ENCODE assay signal across 15 cellular contexts in genomic region chr4:3485011-3485881, GRCh38. TPM values are rescaled to one million over a fixed set of nuclear protein-coding genes. Genes with fewer than 3 reads are reported as not detected.
DNase-seq lines count a peak whose midpoint lies in the region; ATAC-seq, FAIRE-seq and TF ChIP-seq lines count a peak whose summit lies in the region.
"Had no signal": no experiment of that assay in that cellular context is flagged by ENCODE, and none has a peak within 500 bp of the region (broad histone marks: within the 10 kb centered on the region; RNA-seq: fewer than 3 reads in every experiment).

No MANE protein-coding gene starts in this region.

- no peak for TF ChIP-seq POLR2A in endothelial cell of umbilical vein (IDR thresholded peaks at IDR 0.05; ENCODE audit: low read depth, low read length)

- BruUV-seq in endothelial cell of umbilical vein (replicated peaks; lab: Mats Ljungman, UMichigan): no TSS peak

- no peak overlapping the region for H3K18ac ChIP-seq in trophoblast cell (ENCODE audit: low read length)

- no peak overlapping the region for H2AK5ac ChIP-seq in trophoblast cell (ENCODE audit: low read length)

- no peaks in the 10 kb centered on the region for H3K36me3 Mint-ChIP-seq in activated naive CD4-positive, alpha-beta T cell treated with anti-CD3 and anti-CD28 coated beads, Interleukin-2, amount 10 ng/mL, durations not matched to agents 7 days and 5 days

- H3K27me3 ChIP-seq in DOHH2 (ENCODE audit: control insufficient read depth, low read length) (peaks cover 64% of the 10 kb centered on the region), endothelial cell of umbilical vein (ENCODE audit: control insufficient read depth in 2 of 2, insufficient read depth in 2 of 2, low read length in 2 of 2) (peaks cover 2 to 14% of the 10 kb centered on the region in 2 experiments), trophoblast cell (ENCODE audit: insufficient read depth, low read length) (no peaks in the 10 kb centered on the region)

- H3K36me3 ChIP-seq in DOHH2 (ENCODE audit: control insufficient read depth, low read length) (no peaks in the 10 kb centered on the region), endothelial cell of umbilical vein (ENCODE audit: control insufficient read depth in 2 of 2, extremely low read depth in 1 of 2, insufficient read depth in 2 of 2, low read length in 2 of 2) (no peaks in the 10 kb centered on the region), trophoblast cell (ENCODE audit: control insufficient read depth in 1 of 2, insufficient read depth in 2 of 2, low read length in 2 of 2) (no peaks in the 10 kb centered on the region)
- H3K36me3 ChIP-seq: HAP-1 had no signal

- H4K20me1 ChIP-seq in DOHH2 (ENCODE audit: control insufficient read depth, insufficient read depth, low read depth, low read length) (no peaks in the 10 kb centered on the region), endothelial cell of umbilical vein (replicated peaks; ENCODE audit: control insufficient read depth, extremely low read depth, insufficient read depth, low read length) (no peaks in the 10 kb centered on the region)

- H3K27ac ChIP-seq in DOHH2 (ENCODE audit: low read depth, low read length): no peak overlapping the region
- no peak overlapping the region for H3K27ac ChIP-seq in endothelial cell of umbilical vein (ENCODE audit: insufficient read depth, low read depth, low read length)
- no peak overlapping the region for H3K27ac ChIP-seq in trophoblast cell (ENCODE audit: low read depth, low read length)
- H3K27ac ChIP-seq: HL-60 had no signal

- H2AFZ ChIP-seq in endothelial cell of umbilical vein (ENCODE audit: low read depth, low read length): no peak overlapping the region
- peak overlapping the region; percentile 8 for H2AFZ ChIP-seq in trophoblast cell (ENCODE audit: insufficient read depth, low read length, poor library complexity)

- H3K4me1 ChIP-seq in DOHH2 (ENCODE audit: control insufficient read depth, low read length) (peaks cover 35% of the 10 kb centered on the region), endothelial cell of umbilical vein (ENCODE audit: control insufficient read depth, extremely low read depth, insufficient read depth, low read length) (no peaks in the 10 kb centered on the region), trophoblast cell (ENCODE audit: control insufficient read depth in 1 of 2, insufficient read depth in 2 of 2, low read length in 2 of 2) (peaks cover 17 to 25% of the 10 kb centered on the region in 2 experiments)
- H3K4me1 ChIP-seq: HAP-1 had no signal

- no peak overlapping the region for H3K4ac ChIP-seq in trophoblast cell (ENCODE audit: low read depth, low read length)

- no peak overlapping the region for H4K8ac ChIP-seq in trophoblast cell (ENCODE audit: low read depth, low read length)

- H3K4me1 Mint-ChIP-seq in activated naive CD4-positive, alpha-beta T cell treated with anti-CD3 and anti-CD28 coated beads, Interleukin-2, amount 10 ng/mL, durations not matched to agents 7 days and 5 days: no peaks in the 10 kb centered on the region

- no peak overlapping the region for H3K4me3 Mint-ChIP-seq in activated naive CD4-positive, alpha-beta T cell treated with anti-CD3 and anti-CD28 coated beads, Interleukin-2, amount 10 ng/mL, durations not matched to agents 7 days and 5 days

- no peak overlapping the region for H4K91ac ChIP-seq in trophoblast cell (ENCODE audit: low read depth, low read length)

- H3K9me1 ChIP-seq in endothelial cell of umbilical vein (replicated peaks; ENCODE audit: control insufficient read depth, extremely low read depth, insufficient read depth, low read length): no peaks in the 10 kb centered on the region

- H3K79me2 ChIP-seq in DOHH2 (ENCODE audit: control insufficient read depth, low read length) (no peaks in the 10 kb centered on the region), endothelial cell of umbilical vein (ENCODE audit: control insufficient read depth, insufficient read depth, low read length) (no peaks in the 10 kb centered on the region), trophoblast cell (ENCODE audit: control insufficient read depth, insufficient read depth, low read length, poor library complexity) (no peaks in the 10 kb centered on the region)

- H3K23ac ChIP-seq in trophoblast cell (ENCODE audit: low read length): no peak overlapping the region

- no CpG with 5 or more reads among the region's 38 CpGs for WGBS in trophoblast cell (ENCODE audit: extremely low coverage, insufficient coverage, insufficient read length)

- no peak for FAIRE-seq in endothelial cell of umbilical vein (lab: Jason Lieb, UNC)

- peak overlapping the region; percentile 20 for H4K12ac ChIP-seq in trophoblast cell (ENCODE audit: low read depth, low read length)

- H2BK120ac ChIP-seq in trophoblast cell (ENCODE audit: insufficient read depth, low read length, poor library complexity): no peak overlapping the region

- no peaks in the 10 kb centered on the region for H3K9me3 Mint-ChIP-seq in activated naive CD4-positive, alpha-beta T cell treated with anti-CD3 and anti-CD28 coated beads, Interleukin-2, amount 10 ng/mL, durations not matched to agents 7 days and 5 days
- H3K9me3 Mint-ChIP-seq: stimulated activated naive CD8-positive, alpha-beta T cell treated with anti-CD3 and anti-CD28 coated beads, Interleukin-15, amount 100 ng/mL, for 72 hours had no signal

- CTCF ChIA-PET in endothelial cell of umbilical vein (lab: Charles Lee): no interaction called here
- CTCF ChIA-PET in activated naive CD4-positive, alpha-beta T cell treated with anti-CD3 and anti-CD28 coated beads, Interleukin-2, amount 10 ng/mL, durations not matched to agents 7 days and 5 days (lab: Charles Lee): no interaction called here

- H3K27me3 Mint-ChIP-seq in activated naive CD4-positive, alpha-beta T cell treated with anti-CD3 and anti-CD28 coated beads, Interleukin-2, amount 10 ng/mL, durations not matched to agents 7 days and 5 days: peaks cover 83% of the 10 kb centered on the region

- POLR2A ChIA-PET in endothelial cell of umbilical vein (lab: Charles Lee): no interaction called here

- no peaks in the 10 kb centered on the region for H3K9me2 ChIP-seq in DOHH2 (replicated peaks; ENCODE audit: control insufficient read depth, low read length)

- H3K79me1 ChIP-seq in trophoblast cell (ENCODE audit: low read length): no peaks in the 10 kb centered on the region

- no peaks in the 10 kb centered on the region for H3K9me3 ChIP-seq in DOHH2 (ENCODE audit: control insufficient read depth, insufficient read depth, low read length)
- H3K9me3 ChIP-seq in endothelial cell of umbilical vein (replicated peaks; ENCODE audit: control insufficient read depth, insufficient read depth, low read length): no peaks in the 10 kb centered on the region
- H3K9me3 ChIP-seq in trophoblast cell (ENCODE audit: insufficient read depth, low read depth, low read length): peaks cover 7% of the 10 kb centered on the region
- H3K9me3 ChIP-seq: HAP-1 had no signal

- H3K27ac Mint-ChIP-seq in activated naive CD4-positive, alpha-beta T cell treated with anti-CD3 and anti-CD28 coated beads, Interleukin-2, amount 10 ng/mL, durations not matched to agents 7 days and 5 days: no peak overlapping the region

- H3K4me2 ChIP-seq in DOHH2 (ENCODE audit: low read length): peak overlapping the region; percentile 60
- H3K4me2 ChIP-seq in endothelial cell of umbilical vein (ENCODE audit: insufficient read depth, low read length): no peak overlapping the region
- H3K4me2 ChIP-seq in trophoblast cell (ENCODE audit: low read length): no peak overlapping the region

- no peak overlapping the region for H2BK5ac ChIP-seq in trophoblast cell (ENCODE audit: low read depth, low read length, poor library complexity)

- no peak overlapping the region for H3K14ac ChIP-seq in trophoblast cell (ENCODE audit: low read length)

- peak overlapping the region; percentile 40 for H3K4me3 ChIP-seq in DOHH2 (ENCODE audit: low read length)
- H3K4me3 ChIP-seq in endothelial cell of umbilical vein (replicated peaks in 1 of 3; ENCODE audit: insufficient read depth in 1 of 3, low read depth in 1 of 3, low read length in 3 of 3): no peak overlapping the region
- no peak overlapping the region for H3K4me3 ChIP-seq in trophoblast cell (ENCODE audit: low read depth, low read length)
- H3K4me3 ChIP-seq: HAP-1 had no signal

- H3K9ac ChIP-seq in endothelial cell of umbilical vein (replicated peaks; ENCODE audit: extremely low read depth, insufficient read depth, low read length) (no peak overlapping the region), trophoblast cell (ENCODE audit: low read length) (no peak overlapping the region)

- ATAC-seq in GM18511 (IDR thresholded peaks at IDR 0.05; ENCODE audit: unreplicated experiment): no peak

- intact Hi-C loops in endothelial cell of umbilical vein (cut with micrococcal nuclease): loop anchor here (10.0 kb wide), 1 partner anchor 460 kb away; no protein-coding TSS in a partner anchor

- dilution Hi-C loops in endothelial cell of umbilical vein (cut with MboI; ENCODE audit: extremely low pct_ligation_motif_present, low sequenced_read_pairs): no loop called here

- no peak overlapping the region for H2BK12ac ChIP-seq in trophoblast cell (ENCODE audit: low read length)

- TF ChIP-seq CTCF in DOHH2 (IDR thresholded peaks at IDR 0.05; ENCODE audit: low read depth, low read length, poor library complexity, severe bottlenecking) (no peak), endothelial cell of umbilical vein (IDR thresholded peaks at IDR 0.05; ENCODE audit: extremely low read depth in 1 of 2, insufficient read depth in 1 of 2, low read depth in 1 of 2, low read length in 2 of 2) (no peak)

- no peaks in the 10 kb centered on the region for H3F3A ChIP-seq in DOHH2 (ENCODE audit: control insufficient read depth, insufficient read depth)

- DNase-seq in NAMALWA (ENCODE audit: low spot score): peak; percentile 70
- no peak for DNase-seq in endothelial cell of umbilical vein (ENCODE audit: low read depth, low spot score)
- DNase-seq in trophoblast cell: no peak
- DNase-seq in activated naive CD4-positive, alpha-beta T cell treated with anti-CD3 and anti-CD28 coated beads, Interleukin-2, amount 10 ng/mL, durations not matched to agents 7 days and 5 days: no peak
- no peak for DNase-seq in stimulated activated CD4-positive, alpha-beta T cell treated with anti-CD3 and anti-CD28 coated beads, Interleukin-1b, Interleukin-23, amount 100 ng/mL, for 48 hours
- DNase-seq in cerebellum (ENCODE audit: low spot score): no peak
- DNase-seq: activated CD8-positive, alpha-beta memory T cell treated with anti-CD3 and anti-CD28 coated beads, Interleukin-2, amount 50 U/mL, for 48 hours; DMS79 treated with DMSO at 0.1 percent for 48 hours; stimulated activated CD4-positive, alpha-beta T cell treated with anti-CD3 and anti-CD28 coated beads, Interleukin-15, amount 100 ng/mL, for 24 hours; stimulated activated naive CD8-positive, alpha-beta T cell treated with anti-CD3 and anti-CD28 coated beads, Interleukin-15, amount 100 ng/mL, for 72 hours had no signal

RNA-seq across cellular contexts. Expression of gene DOK7, which starts 22.1 kb away (rescaled TPM):
- total RNA-seq in endothelial cell of umbilical vein (not detected in 2 replicates), cerebellum (0.54 TPM)
- not detected in 2 replicates for polyA plus RNA-seq in endothelial cell of umbilical vein
- not detected in 2 replicates for polyA plus RNA-seq in endothelial cell of umbilical vein (2011; cell fraction: cytosol; rRNA removed)
- polyA plus RNA-seq in endothelial cell of umbilical vein (2011; cell fraction: nucleus; rRNA removed): 0.07 TPM in 1 of 2 replicates, not detected in the other
- polyA plus RNA-seq in endothelial cell of umbilical vein (2012): not detected in 2 replicates
- polyA minus RNA-seq in endothelial cell of umbilical vein: 0.19 TPM in 1 of 2 replicates, not detected in the other
- polyA minus RNA-seq in endothelial cell of umbilical vein (2011; cell fraction: cytosol; rRNA and poly(A)+ RNA removed): not detected
- polyA minus RNA-seq in endothelial cell of umbilical vein (2011; cell fraction: nucleus; rRNA and poly(A)+ RNA removed): not detected in 2 replicates
- 0.33 and 0.49 TPM in 2 replicates for polyA plus RNA-seq in trophoblast cell (2013)
- polyA plus RNA-seq: fibroblast of lung had no signal

RNA-seq across cellular contexts. Expression of gene HGFAC, which starts 43.5 kb away (rescaled TPM):
- total RNA-seq in endothelial cell of umbilical vein (0.42 and 0.49 TPM in 2 replicates), cerebellum (4.2 TPM)
- 0.24 and 0.36 TPM in 2 replicates for polyA plus RNA-seq in endothelial cell of umbilical vein
- polyA plus RNA-seq in endothelial cell of umbilical vein (2011; cell fraction: cytosol; rRNA removed): 0.07 TPM in 1 of 2 replicates, not detected in the other
- polyA plus RNA-seq in endothelial cell of umbilical vein (2011; cell fraction: nucleus; rRNA removed): 2.2 and 2.6 TPM in 2 replicates
- 0.35 TPM in 1 of 2 replicates, not detected in the other for polyA plus RNA-seq in endothelial cell of umbilical vein (2012)
- polyA minus RNA-seq in endothelial cell of umbilical vein: 0.56 TPM in 1 of 2 replicates, not detected in the other
- polyA minus RNA-seq in endothelial cell of umbilical vein (2011; cell fraction: cytosol; rRNA and poly(A)+ RNA removed): not detected
- polyA minus RNA-seq in endothelial cell of umbilical vein (2011; cell fraction: nucleus; rRNA and poly(A)+ RNA removed): 0.43 and 0.63 TPM in 2 replicates
- 0.40 and 0.51 TPM in 2 replicates for polyA plus RNA-seq in trophoblast cell (2013)
- polyA plus RNA-seq: fibroblast of lung had no signal

RNA-seq across cellular contexts. Expression of gene LRPAP1, which starts 47.0 kb away (rescaled TPM):
- total RNA-seq in endothelial cell of umbilical vein (152 and 170 TPM in 2 replicates), cerebellum (23.5 TPM)
- polyA plus RNA-seq in endothelial cell of umbilical vein: 77.4 and 90.1 TPM in 2 replicates
- polyA plus RNA-seq in endothelial cell of umbilical vein (2011; cell fraction: cytosol; rRNA removed): 139 and 155 TPM in 2 replicates
- polyA plus RNA-seq in endothelial cell of umbilical vein (2011; cell fraction: nucleus; rRNA removed): 103 and 115 TPM in 2 replicates
- polyA plus RNA-seq in endothelial cell of umbilical vein (2012): 71.6 and 83.7 TPM in 2 replicates
- polyA minus RNA-seq in endothelial cell of umbilical vein: 56.4 and 76.2 TPM in 2 replicates
- polyA minus RNA-seq in endothelial cell of umbilical vein (2011; cell fraction: cytosol; rRNA and poly(A)+ RNA removed): 30.5 TPM
- polyA minus RNA-seq in endothelial cell of umbilical vein (2011; cell fraction: nucleus; rRNA and poly(A)+ RNA removed): 16.5 and 30.1 TPM in 2 replicates
- 118 and 123 TPM in 2 replicates for polyA plus RNA-seq in trophoblast cell (2013)
